ENCODE assay signal across 8 cellular contexts in genomic region chr9:133144887-133145466, GRCh38. TPM values are rescaled to one million over a fixed set of nuclear protein-coding genes. Genes with fewer than 3 reads are reported as not detected.
A peak's percentile ranks its signal among the peaks of the same experiment; 100 is the strongest.
DNase-seq lines count a peak whose midpoint lies in the region; ATAC-seq, FAIRE-seq and TF ChIP-seq lines count a peak whose summit lies in the region.

No MANE protein-coding gene starts in this region.

- H3K9me3 Mint-ChIP-seq in activated CD4-positive, alpha-beta T cell treated with anti-CD3 and anti-CD28 coated beads for 36 hours (ENCODE audit: low read depth), result no peaks in the 10 kb centered on the region

- H3K27ac ChIP-seq in iPS-18a (ENCODE audit: low read length) (no peak overlapping the region), subcutaneous abdominal adipose tissue (ENCODE audit: low read depth, low read length) (peak overlapping the region; percentile 65)

- H3K4me1 Mint-ChIP-seq in activated CD4-positive, alpha-beta T cell treated with anti-CD3 and anti-CD28 coated beads for 36 hours, result peaks cover 62% of the 10 kb centered on the region

- POLR2A ChIA-PET in activated CD4-positive, alpha-beta T cell treated with anti-CD3 and anti-CD28 coated beads for 36 hours (lab: Charles Lee), result interaction anchor here (1.0 to 1.3 kb wide), 4 partner anchors 10 to 29 kb away, joined by 4 to 6 read pairs (median 6); no protein-coding TSS in a partner anchor

- peak overlapping the region; percentile 57 for H3K4me3 Mint-ChIP-seq in activated CD4-positive, alpha-beta T cell treated with anti-CD3 and anti-CD28 coated beads for 36 hours

- no peak for FAIRE-seq in H54 (lab: Jason Lieb, UNC)

- CTCF ChIA-PET in activated CD4-positive, alpha-beta T cell treated with anti-CD3 and anti-CD28 coated beads for 36 hours (lab: Charles Lee), result interaction anchor here (0.6 to 7.7 kb wide), 23 partner anchors 9 to 334 kb away, joined by 3 to 139 read pairs (median 5); partner anchors contain the start of genes GTF3C5, RALGDS and SLC2A6

- H3K27me3 Mint-ChIP-seq in activated CD4-positive, alpha-beta T cell treated with anti-CD3 and anti-CD28 coated beads for 36 hours, result no peaks in the 10 kb centered on the region

- peak overlapping the region; percentile 40 for H3K4me3 ChIP-seq in WI38 (ENCODE audit: low read depth, low read length)
- H3K4me3 ChIP-seq in iPS-18a (ENCODE audit: low read length), result peak overlapping the region; percentile 19
- peak overlapping the region in 4 of 5 donors; percentile 1 to 68 (median 46) for H3K4me3 ChIP-seq in subcutaneous abdominal adipose tissue (ENCODE audit: low read depth in 1 of 5, low read length in 5 of 5)

- H3K9me3 ChIP-seq in iPS-18a (ENCODE audit: control insufficient read depth, low read depth, low read length) (no peaks in the 10 kb centered on the region), subcutaneous abdominal adipose tissue (ENCODE audit: control insufficient read depth in 5 of 5, low read length in 5 of 5) (no peaks in the 10 kb centered on the region)

- no peak for ATAC-seq in activated CD4-positive, alpha-beta T cell treated with anti-CD3 and anti-CD28 coated beads for 36 hours

- peak overlapping the region; percentile 78 for H3K27ac Mint-ChIP-seq in activated CD4-positive, alpha-beta T cell treated with anti-CD3 and anti-CD28 coated beads for 36 hours

- no peak overlapping the region for H3K9ac ChIP-seq in iPS-18a (ENCODE audit: low read length)
- H3K9ac ChIP-seq in subcutaneous abdominal adipose tissue (ENCODE audit: low read length in 5 of 5), result peak overlapping the region in 1 of 5 donors; percentile 65

- intact Hi-C loops in activated CD4-positive, alpha-beta T cell treated with anti-CD3 and anti-CD28 coated beads for 36 hours (cut with DNase I, micrococcal nuclease), result loop anchor here (1.0 to 10.0 kb wide), 10 partner anchors 10 to 922 kb away; partner anchors contain the start of genes RALGDS (in 2 of the 2), BRD3 (in 1 of the 2), GFI1B (in 1 of the 2) and GTF3C5 (in 1 of the 2)

- TF ChIP-seq CTCF in WI38 (IDR thresholded peaks at IDR 0.05; ENCODE audit: low read depth, low read length), result no peak

- peaks cover 11% of the 10 kb centered on the region for H3K4me1 ChIP-seq in iPS-18a (ENCODE audit: control insufficient read depth, low read depth, low read length)
- H3K4me1 ChIP-seq in subcutaneous abdominal adipose tissue (ENCODE audit: control insufficient read depth in 5 of 5, insufficient read depth in 5 of 5, low read length in 5 of 5), result peaks cover 14 to 64% (median 54%) of the 10 kb centered on the region in 5 donors

- H3K36me3 ChIP-seq in iPS-18a (ENCODE audit: control insufficient read depth, low read depth, low read length), result no peaks in the 10 kb centered on the region
- no peaks in the 10 kb centered on the region for H3K36me3 ChIP-seq in subcutaneous abdominal adipose tissue (ENCODE audit: control insufficient read depth in 5 of 5, insufficient read depth in 5 of 5, low read length in 5 of 5)

- H3K27me3 ChIP-seq in iPS-18a (ENCODE audit: control insufficient read depth, insufficient read depth, low read length), result peaks cover 17% of the 10 kb centered on the region
- H3K27me3 ChIP-seq in subcutaneous abdominal adipose tissue (ENCODE audit: control insufficient read depth in 5 of 5, insufficient read depth in 4 of 5, low read length in 5 of 5), result no peaks in the 10 kb centered on the region

- TF ChIP-seq POLR2A in H54 (IDR thresholded peaks at IDR 0.05; ENCODE audit: low read depth, low read length), result no peak

- H3K36me3 Mint-ChIP-seq in activated CD4-positive, alpha-beta T cell treated with anti-CD3 and anti-CD28 coated beads for 36 hours (ENCODE audit: low read depth), result peaks cover 19% of the 10 kb centered on the region

- peak; percentile 53 for DNase-seq in activated CD4-positive, alpha-beta T cell treated with anti-CD3 and anti-CD28 coated beads for 36 hours
- DNase-seq in activated CD4-positive, alpha-beta T cell treated with anti-CD3 and anti-CD28 coated beads, Interleukin-2, amount 50 U/mL, for 48 hours, result no peak
- DNase-seq in H54 (ENCODE audit: insufficient read length, low spot score) (no peak), NAMALWA (ENCODE audit: low spot score) (no peak)
- no peak for DNase-seq in activated effector memory CD4-positive, alpha-beta T cell treated with anti-CD3 and anti-CD28 coated beads, Interleukin-2, amount 50 U/mL, for 16 hours

RNA-seq across cellular contexts. Expression of gene GBGT1, which starts 18.7 kb away (rescaled TPM):
- total RNA-seq in activated CD4-positive, alpha-beta T cell treated with anti-CD3 and anti-CD28 coated beads for 36 hours, result 1 to 10 TPM; 3.8 to 4.8 TPM

RNA-seq across cellular contexts. Expression of gene RALGDS, which starts 23.9 kb away (rescaled TPM):
- 10 to 100 TPM; 65.1 to 78.6 TPM for total RNA-seq in activated CD4-positive, alpha-beta T cell treated with anti-CD3 and anti-CD28 coated beads for 36 hours
